27 cellular contexts compared by ENCODE assay signal in the genomic region with DNA sequence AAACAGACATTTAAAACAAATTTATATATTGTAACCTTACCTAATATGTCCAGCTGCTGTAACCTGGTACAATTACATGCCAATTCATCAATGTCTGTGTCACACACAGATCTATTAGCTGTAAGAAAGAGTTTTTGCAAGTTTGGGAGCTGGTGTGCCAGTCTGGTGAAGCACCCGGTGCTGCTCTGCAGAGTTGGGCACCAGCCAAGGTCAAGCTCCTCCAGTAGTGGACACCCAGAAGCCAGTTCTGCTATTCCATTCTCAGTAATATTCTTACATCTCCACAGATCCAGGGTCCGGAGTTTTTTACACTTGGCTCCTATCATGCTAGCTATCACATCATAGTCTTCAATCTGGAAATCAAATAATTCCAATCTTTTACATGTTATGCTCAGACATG. TPM values are rescaled to one million over a fixed set of nuclear protein-coding genes. Genes with fewer than 3 reads are reported as not detected.
"Had no signal": no experiment of that assay in that cellular context is flagged by ENCODE, and none has a peak within 500 bp of the region (broad histone marks: within the 10 kb centered on the region; RNA-seq: fewer than 3 reads in every experiment).

No MANE protein-coding gene starts in this region.

- H3K9me3 ChIP-seq: sigmoid colon, thoracic aorta, upper lobe of left lung had no signal

- H3K79me2 ChIP-seq: hepatocyte had no signal

- FAIRE-seq: TTC549 had no signal

- ATAC-seq: activated CD8-positive, alpha-beta T cell treated with anti-CD3 and anti-CD28 coated beads, Interleukin-2, amount 10 ng/mL, durations not matched to agents 7 days and 5 days; activated naive CD8-positive, alpha-beta T cell treated with anti-CD3 and anti-CD28 coated beads, Interleukin-2, amount 50 U/mL, for 24 hours; naive thymus-derived CD8-positive, alpha-beta T cell had no signal

- H2AFZ ChIP-seq: hepatocyte, neural progenitor cell had no signal

- H3K4me1 ChIP-seq: neural progenitor cell, sigmoid colon, upper lobe of left lung had no signal

- H3K4me3 ChIP-seq: hepatocyte, neural progenitor cell, sigmoid colon, thoracic aorta, upper lobe of left lung had no signal

- H3K27me3 ChIP-seq: hepatocyte, neural progenitor cell, sigmoid colon, upper lobe of left lung had no signal

- H3K4me2 ChIP-seq: hepatocyte, neural progenitor cell had no signal

- H3K27ac ChIP-seq: hepatocyte, neural progenitor cell, sigmoid colon, thoracic aorta, upper lobe of left lung had no signal

- DNase-seq: activated CD4-positive, alpha-beta T cell treated with anti-CD3 and anti-CD28 coated beads for 1 hour; activated CD4-positive, alpha-beta T cell treated with anti-CD3 and anti-CD28 coated beads, Interleukin-2, amount 50 U/mL, for 1 hour; activated CD8-positive, alpha-beta T cell treated with anti-CD3 and anti-CD28 coated beads, Interleukin-2, amount 10 ng/mL, durations not matched to agents 7 days and 5 days; activated gamma-delta T cell; activated naive CD4-positive, alpha-beta T cell treated with anti-CD3 and anti-CD28 coated beads, Interleukin-2, amount 50 U/mL, for 16 hours; activated naive CD8-positive, alpha-beta T cell treated with anti-CD3 and anti-CD28 coated beads, Interleukin-2, amount 50 U/mL, for 24 hours; dermis blood vessel endothelial cell; effector CD8-positive, alpha-beta T cell; erythroblast; foreskin fibroblast; kidney glomerular epithelial cell; naive thymus-derived CD8-positive, alpha-beta T cell; sigmoid colon; stimulated activated CD4-positive, alpha-beta T cell treated with anti-CD3 and anti-CD28 coated beads, Interleukin-4, amount 100 ng/mL, for 1 hour; stimulated activated naive CD4-positive, alpha-beta T cell; T-helper 1 cell; upper lobe of left lung had no signal

- H3K9ac ChIP-seq: neural progenitor cell had no signal

RNA-seq across cellular contexts. Expression of gene POU3F2, which starts 41.0 kb away (rescaled TPM):
- total RNA-seq: activated CD8-positive, alpha-beta T cell treated with anti-CD3 and anti-CD28 coated beads, Interleukin-2, amount 10 ng/mL, durations not matched to agents 7 days and 5 days; activated T-helper 1 cell treated with anti-CD3 and anti-CD28 coated beads, Interleukin-12 subunit alpha, Interleukin-12 subunit beta, Interleukin-2, Interleukin-4 antibody, amounts not matched to agents 30 ng/mL and 10 ng/mL and 1 ng/mL, durations not matched to agents 14 hours and 24 hours and 36 hours; dermis blood vessel endothelial cell; fibroblast of lung; lower leg skin; mesenteric fat pad; naive thymus-derived CD8-positive, alpha-beta T cell; osteoblast; pulmonary artery endothelial cell; sigmoid colon; thoracic aorta; upper lobe of left lung had no signal
- polyA plus RNA-seq: fibroblast of lung; hepatocyte; naive thymus-derived CD8-positive, alpha-beta T cell; sigmoid colon had no signal
